In the genomic region with DNA sequence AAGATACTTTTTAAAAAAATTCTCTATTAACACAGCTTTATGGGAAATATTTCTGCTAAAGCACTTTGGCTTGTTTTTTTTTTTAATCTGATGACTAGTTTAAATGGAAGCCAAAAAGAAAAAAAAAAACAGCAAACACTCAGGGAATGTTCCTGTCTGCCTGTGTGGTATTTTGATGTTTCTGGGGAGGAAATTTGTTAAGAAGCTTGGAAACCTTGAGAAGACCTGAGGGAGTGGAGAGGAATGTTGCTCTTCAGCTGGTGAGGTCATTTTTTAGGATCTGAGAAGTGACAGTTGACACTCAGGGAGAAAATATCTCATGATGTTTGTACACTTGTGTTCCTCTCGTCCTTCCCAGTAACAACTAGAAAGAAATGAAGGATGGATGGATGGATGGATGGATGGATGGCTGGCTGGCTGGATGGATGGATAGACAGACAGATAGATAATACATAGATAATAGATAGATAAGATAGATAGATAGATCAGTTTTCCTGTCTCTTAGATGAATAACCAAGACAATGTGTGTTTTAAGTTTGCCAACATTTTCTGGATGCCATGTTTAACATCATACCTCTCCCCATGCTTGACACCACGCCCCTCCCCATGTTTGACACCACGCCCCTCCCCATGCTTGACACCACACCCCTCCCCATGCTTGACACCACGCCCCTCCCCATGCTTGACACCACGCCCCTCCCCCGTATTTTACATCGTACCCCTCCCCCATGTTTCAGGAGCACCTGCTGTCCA, we compare ENCODE assay signal across 14 cellular contexts.
A peak's percentile ranks its signal among the peaks of the same experiment; 100 is the strongest.
DNase-seq lines count a peak whose midpoint lies in the region; ATAC-seq, FAIRE-seq and TF ChIP-seq lines count a peak whose summit lies in the region.
"Had no signal": no experiment of that assay in that cellular context is flagged by ENCODE, and none has a peak within 500 bp of the region (broad histone marks: within the 10 kb centered on the region; RNA-seq: fewer than 3 reads in every experiment).

No MANE protein-coding gene starts in this region.

- H3K27ac Mint-ChIP-seq in activated B cell treated with CpG ODN at 0.5 μM for 24 hours (peak overlapping the region; percentile 6), Calu3 (ENCODE audit: unreplicated experiment) (no peak overlapping the region)
- H3K27ac Mint-ChIP-seq: memory B cell, T-helper 17 cell had no signal

- DNase-seq in activated B cell treated with CpG ODN at 0.5 μM for 24 hours (no peak), fibroblast of villous mesenchyme (ENCODE audit: low read depth) (peak; percentile 66), Calu3 (no peak), NAMALWA (ENCODE audit: low spot score) (no peak)
- no peak for DNase-seq in stimulated activated CD4-positive, alpha-beta T cell treated with anti-CD3 and anti-CD28 coated beads, Interleukin-15, amount 100 ng/mL, for 24 hours
- DNase-seq: DMS79, NCI-H510A treated with DMSO at 0.1 percent for 48 hours, T-helper 17 cell, upper lobe of right lung had no signal

- POLR2A ChIA-PET in activated B cell treated with CpG ODN at 0.5 μM for 24 hours (lab: Charles Lee): no interaction called here

- H3K4me3 ChIP-seq in fibroblast of villous mesenchyme (ENCODE audit: low read depth, low read length): no peak overlapping the region
- no peak overlapping the region for H3K4me3 ChIP-seq in skeletal muscle satellite cell (ENCODE audit: low read length)
- H3K4me3 ChIP-seq: K562, upper lobe of right lung had no signal

- ATAC-seq in activated B cell treated with CpG ODN at 0.5 μM for 24 hours (ENCODE audit: low read depth) (no peak), HG03521 (IDR thresholded peaks at IDR 0.05; ENCODE audit: unreplicated experiment) (no peak)
- ATAC-seq: K562, T-helper 17 cell had no signal

- H3K9ac ChIP-seq in skeletal muscle satellite cell (ENCODE audit: low read depth, low read length): peak overlapping the region; percentile 76

- peaks cover 13% of the 10 kb centered on the region for H3K36me3 ChIP-seq in skeletal muscle satellite cell (ENCODE audit: insufficient read depth, low read length)

- peaks cover 47% of the 10 kb centered on the region for H3K4me1 ChIP-seq in skeletal muscle satellite cell (ENCODE audit: control insufficient read depth, insufficient read depth, low read length)
- H3K4me1 ChIP-seq: upper lobe of right lung had no signal

- H3K36me3 Mint-ChIP-seq in activated B cell treated with CpG ODN at 0.5 μM for 24 hours (ENCODE audit: low read depth) (peaks cover under 1% of the 10 kb centered on the region), Calu3 (ENCODE audit: insufficient read depth, unreplicated experiment) (no peaks in the 10 kb centered on the region)

- CTCF ChIA-PET in activated B cell treated with CpG ODN at 0.5 μM for 24 hours (lab: Charles Lee): no interaction called here
- CTCF ChIA-PET in Calu3 (lab: Charles Lee): no interaction called here

- no peaks in the 10 kb centered on the region for H3K27me3 ChIP-seq in skeletal muscle satellite cell (ENCODE audit: control insufficient read depth, insufficient read depth, low read length)
- H3K27me3 ChIP-seq: upper lobe of right lung had no signal

- H3K9me3 ChIP-seq in skeletal muscle satellite cell (replicated peaks; ENCODE audit: low read length): no peaks in the 10 kb centered on the region
- H3K9me3 ChIP-seq: upper lobe of right lung had no signal

- intact Hi-C loops in activated B cell treated with CpG ODN at 0.5 μM for 24 hours (cut with micrococcal nuclease): no loop called here
- intact Hi-C loops in Calu3 (cut with micrococcal nuclease; ENCODE audit: unreplicated experiment): no loop called here

- no TSS peak for BruUV-seq in Calu3 (replicated peaks; lab: Mats Ljungman, UMichigan)

- H3K27me3 Mint-ChIP-seq in activated B cell treated with CpG ODN at 0.5 μM for 24 hours: no peaks in the 10 kb centered on the region
- H3K27me3 Mint-ChIP-seq in Calu3 (ENCODE audit: unreplicated experiment): no peaks in the 10 kb centered on the region

- TF ChIP-seq CTCF in activated B cell treated with CpG ODN at 0.5 μM for 24 hours (IDR thresholded peaks at IDR 0.05): no peak
- no peak for TF ChIP-seq CTCF in fibroblast of villous mesenchyme (IDR thresholded peaks at IDR 0.05; ENCODE audit: insufficient read depth, low read depth, low read length)
- no peak for TF ChIP-seq CTCF in Calu3 (IDR thresholded peaks at IDR 0.05; ENCODE audit: unreplicated experiment)

- H3K4me2 ChIP-seq in skeletal muscle satellite cell (ENCODE audit: low read length): peak overlapping the region; percentile 48

- H3K4me3 Mint-ChIP-seq in activated B cell treated with CpG ODN at 0.5 μM for 24 hours: no peak overlapping the region
- H3K4me3 Mint-ChIP-seq in Calu3 (ENCODE audit: low read depth, unreplicated experiment): no peak overlapping the region
- H3K4me3 Mint-ChIP-seq: memory B cell, T-helper 17 cell had no signal

- H3K9me3 Mint-ChIP-seq in activated B cell treated with CpG ODN at 0.5 μM for 24 hours (no peaks in the 10 kb centered on the region), Calu3 (ENCODE audit: low read depth, unreplicated experiment) (no peaks in the 10 kb centered on the region)
- H3K9me3 Mint-ChIP-seq: memory B cell had no signal

- FAIRE-seq in G401.6 (lab: Jason Lieb, UNC): peak; percentile 49
- FAIRE-seq: K562 had no signal

- H3K4me1 Mint-ChIP-seq in activated B cell treated with CpG ODN at 0.5 μM for 24 hours (peaks cover 21% of the 10 kb centered on the region), Calu3 (ENCODE audit: low read depth, unreplicated experiment) (peaks cover 9% of the 10 kb centered on the region)
